In genomic region chr5:134450374-134450773, GRCh38 we compare ENCODE assay signal across 15 cellular contexts.
"Had no signal": no experiment of that assay in that cellular context is flagged by ENCODE, and none has a peak within 500 bp of the region (broad histone marks: within the 10 kb centered on the region; RNA-seq: fewer than 3 reads in every experiment).

No MANE protein-coding gene starts in this region.

- H3K4me2 ChIP-seq: neural progenitor cell had no signal

- H3K36me3 ChIP-seq: cardiac muscle cell, neural progenitor cell, ovary, thyroid gland, uterus had no signal

- H3K4me1 ChIP-seq: uterus had no signal

- H3K4me3 ChIP-seq: cardiac muscle cell, neural progenitor cell, ovary, thyroid gland, uterus had no signal

- DNase-seq: activated CD4-positive, alpha-beta memory T cell treated with anti-CD3 and anti-CD28 coated beads, Interleukin-2, amount 10 ng/mL, durations not matched to agents 7 days and 5 days; activated CD8-positive, alpha-beta memory T cell treated with anti-CD3 and anti-CD28 coated beads, Interleukin-2, amount 50 U/mL, for 48 hours; activated naive CD4-positive, alpha-beta T cell treated with anti-CD3 and anti-CD28 coated beads for 36 hours; foreskin melanocyte; head of caudate nucleus; mammary epithelial cell; ovary; T1000; thyroid gland; uterus had no signal

- H2AFZ ChIP-seq: neural progenitor cell had no signal

- FAIRE-seq: colon, islet of Langerhans had no signal

- H3K27ac ChIP-seq: cardiac muscle cell, neural progenitor cell, ovary, thyroid gland, uterus, VCaP had no signal

- H3K9ac ChIP-seq: neural progenitor cell had no signal

- H3K9me3 ChIP-seq: ovary, thyroid gland, uterus had no signal

- H3K27me3 ChIP-seq: cardiac muscle cell, neural progenitor cell, ovary, thyroid gland, uterus had no signal
